Comparison of ENCODE assay signal across 26 cellular contexts in the genomic region with DNA sequence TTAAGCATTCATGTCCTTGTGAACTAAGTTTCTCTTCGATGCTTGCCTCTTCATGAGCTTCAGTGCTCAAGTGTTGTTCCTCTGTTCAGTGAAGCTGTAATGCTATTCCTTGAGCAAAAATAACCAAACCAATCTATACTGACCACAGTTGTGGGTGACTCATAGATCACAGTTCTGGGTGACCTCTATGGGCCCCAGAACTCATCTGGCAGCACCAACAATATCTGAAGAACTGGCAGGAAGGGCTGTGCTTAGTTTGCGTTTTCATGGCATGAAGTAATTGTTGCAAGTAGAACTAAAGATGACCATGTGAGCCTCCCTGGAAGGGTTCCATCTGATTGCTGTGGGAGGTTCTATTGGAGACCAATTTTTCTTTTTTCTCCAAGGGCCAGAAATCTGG.
"Had no signal": no experiment of that assay in that cellular context is flagged by ENCODE, and none has a peak within 500 bp of the region (broad histone marks: within the 10 kb centered on the region; RNA-seq: fewer than 3 reads in every experiment).

No MANE protein-coding gene starts in this region.

- H3K27ac Mint-ChIP-seq: activated CD4-positive, alpha-beta T cell treated with anti-CD3 and anti-CD28 coated beads, Interleukin-2, amount 10 ng/mL, durations not matched to agents 7 days and 5 days; activated CD8-positive, alpha-beta memory T cell treated with anti-CD3 and anti-CD28 coated beads, Interleukin-2, amount 10 ng/mL, durations not matched to agents 7 days and 5 days; activated CD8-positive, alpha-beta T cell treated with anti-CD3 and anti-CD28 coated beads for 36 hours; activated naive CD4-positive, alpha-beta T cell treated with anti-CD3 and anti-CD28 coated beads, Interleukin-2, amount 10 ng/mL, durations not matched to agents 7 days and 5 days; naive thymus-derived CD4-positive, alpha-beta T cell; neural progenitor cell; type B pancreatic cell had no signal

- ATAC-seq: activated CD8-positive, alpha-beta memory T cell treated with anti-CD3 and anti-CD28 coated beads, Interleukin-2, amount 10 ng/mL, durations not matched to agents 7 days and 5 days; activated CD8-positive, alpha-beta T cell treated with anti-CD3 and anti-CD28 coated beads for 36 hours; gastrocnemius medialis; heart left ventricle; naive thymus-derived CD4-positive, alpha-beta T cell; right lobe of liver had no signal

- DNase-seq: activated CD4-positive, alpha-beta T cell treated with anti-CD3 and anti-CD28 coated beads, Interleukin-2, amount 10 ng/mL, durations not matched to agents 7 days and 5 days; activated CD4-positive, CD25-positive, alpha-beta regulatory T cell treated with anti-CD3 and anti-CD28 coated beads, Interleukin-2, amount 50 U/mL, for 72 hours; activated CD8-positive, alpha-beta memory T cell treated with anti-CD3 and anti-CD28 coated beads, Interleukin-2, amount 10 ng/mL, durations not matched to agents 7 days and 5 days; activated CD8-positive, alpha-beta T cell treated with anti-CD3 and anti-CD28 coated beads for 36 hours; activated effector memory CD4-positive, alpha-beta T cell treated with anti-CD3 and anti-CD28 coated beads, Interleukin-2, amount 50 U/mL, for 16 hours; activated naive CD4-positive, alpha-beta T cell treated with anti-CD3 and anti-CD28 coated beads, Interleukin-2, amount 10 ng/mL, durations not matched to agents 7 days and 5 days; activated T-cell treated with anti-CD3 and anti-CD28 coated beads for 4 hours; amygdala; effector CD4-positive, alpha-beta T cell; gastrocnemius medialis; heart left ventricle; kidney; naive thymus-derived CD4-positive, alpha-beta T cell; posterior cingulate gyrus; right lobe of liver; small intestine; stimulated activated CD4-positive, alpha-beta T cell treated with anti-CD3 and anti-CD28 coated beads, Interleukin-15, amount 100 ng/mL, for 24 hours; stimulated activated CD4-positive, alpha-beta T cell treated with anti-CD3 and anti-CD28 coated beads, Interleukin-2, amount 100 ng/mL, for 48 hours; stimulated activated CD8-positive, alpha-beta memory T cell treated with anti-CD3 and anti-CD28 coated beads, Interleukin-4, amount 100 ng/mL, for 48 hours; stimulated activated naive CD4-positive, alpha-beta T cell; T-helper 1 cell; WERI-Rb-1 had no signal

- H3K36me3 Mint-ChIP-seq: activated CD8-positive, alpha-beta memory T cell treated with anti-CD3 and anti-CD28 coated beads, Interleukin-2, amount 10 ng/mL, durations not matched to agents 7 days and 5 days; activated naive CD4-positive, alpha-beta T cell treated with anti-CD3 and anti-CD28 coated beads, Interleukin-2, amount 10 ng/mL, durations not matched to agents 7 days and 5 days; neural progenitor cell; type B pancreatic cell had no signal

- H3K36me3 ChIP-seq: gastrocnemius medialis, heart left ventricle, neural progenitor cell, right lobe of liver, thoracic aorta, WERI-Rb-1 had no signal

- H3K4me1 Mint-ChIP-seq: activated CD4-positive, alpha-beta T cell treated with anti-CD3 and anti-CD28 coated beads, Interleukin-2, amount 10 ng/mL, durations not matched to agents 7 days and 5 days; activated CD8-positive, alpha-beta memory T cell treated with anti-CD3 and anti-CD28 coated beads, Interleukin-2, amount 10 ng/mL, durations not matched to agents 7 days and 5 days; activated naive CD4-positive, alpha-beta T cell treated with anti-CD3 and anti-CD28 coated beads, Interleukin-2, amount 10 ng/mL, durations not matched to agents 7 days and 5 days; naive thymus-derived CD4-positive, alpha-beta T cell; neural progenitor cell had no signal

- H3K27me3 Mint-ChIP-seq: activated CD8-positive, alpha-beta memory T cell treated with anti-CD3 and anti-CD28 coated beads, Interleukin-2, amount 10 ng/mL, durations not matched to agents 7 days and 5 days; activated naive CD4-positive, alpha-beta T cell treated with anti-CD3 and anti-CD28 coated beads, Interleukin-2, amount 10 ng/mL, durations not matched to agents 7 days and 5 days had no signal

- H3K9me3 ChIP-seq: gastrocnemius medialis, right lobe of liver, thoracic aorta had no signal

- H3K27me3 ChIP-seq: gastrocnemius medialis, heart left ventricle, neural progenitor cell, right lobe of liver had no signal

- H3K4me3 ChIP-seq: gastrocnemius medialis, heart left ventricle, lung, neural progenitor cell, right lobe of liver, thoracic aorta had no signal

- H3K4me1 ChIP-seq: gastrocnemius medialis, heart left ventricle, neural progenitor cell, right lobe of liver had no signal

- H3K4me3 Mint-ChIP-seq: activated CD4-positive, alpha-beta T cell treated with anti-CD3 and anti-CD28 coated beads, Interleukin-2, amount 10 ng/mL, durations not matched to agents 7 days and 5 days; activated CD8-positive, alpha-beta memory T cell treated with anti-CD3 and anti-CD28 coated beads, Interleukin-2, amount 10 ng/mL, durations not matched to agents 7 days and 5 days; activated CD8-positive, alpha-beta T cell treated with anti-CD3 and anti-CD28 coated beads for 36 hours; activated naive CD4-positive, alpha-beta T cell treated with anti-CD3 and anti-CD28 coated beads, Interleukin-2, amount 10 ng/mL, durations not matched to agents 7 days and 5 days; naive thymus-derived CD4-positive, alpha-beta T cell; neural progenitor cell; type B pancreatic cell had no signal
